In genomic region chr1:4467241-4467640, GRCh38 we compare ENCODE assay signal across 24 cellular contexts.
DNase-seq lines count a peak whose midpoint lies in the region; ATAC-seq, FAIRE-seq and TF ChIP-seq lines count a peak whose summit lies in the region.
"Had no signal": no experiment of that assay in that cellular context is flagged by ENCODE, and none has a peak within 500 bp of the region (broad histone marks: within the 10 kb centered on the region; RNA-seq: fewer than 3 reads in every experiment).

No MANE protein-coding gene starts in this region.

- H3K36me3 ChIP-seq in H1 (ENCODE audit: control insufficient read depth in 2 of 4, insufficient read depth in 4 of 4, low read length in 3 of 4) (no peaks in the 10 kb centered on the region), neuronal stem cell (replicated peaks in 1 of 2; ENCODE audit: control insufficient read depth in 2 of 2, insufficient read depth in 2 of 2, low read length in 2 of 2) (no peaks in the 10 kb centered on the region)
- H3K36me3 ChIP-seq: BLaER1 treated with 17β-estradiol and CSF1 and Interleukin-3, amounts not matched to agents 10 nM and 100 nM had no signal

- H2BK5ac ChIP-seq in H1 (ENCODE audit: low read depth, low read length) (no peak overlapping the region), neuronal stem cell (ENCODE audit: low read length) (no peak overlapping the region)

- no peak overlapping the region for H3K27ac ChIP-seq in right cardiac atrium (ENCODE audit: low read length)
- H3K27ac ChIP-seq in H1 (ENCODE audit: low read depth, low read length) = no peak overlapping the region
- H3K27ac ChIP-seq in neuronal stem cell (replicated peaks; ENCODE audit: low read length) = no peak overlapping the region
- H3K27ac ChIP-seq: 22Rv1; A549; BLaER1 treated with 17β-estradiol and CSF1 and Interleukin-3, amounts not matched to agents 10 nM and 100 nM; C4-2B had no signal

- H2BK15ac ChIP-seq in H1 (ENCODE audit: low read length) = no peak overlapping the region
- H2BK15ac ChIP-seq in neuronal stem cell (ENCODE audit: low read length) = no peak overlapping the region

- H3K9me3 ChIP-seq in right cardiac atrium (ENCODE audit: control insufficient read depth, low read length) (no peaks in the 10 kb centered on the region), H1 (ENCODE audit: insufficient read depth in 2 of 2, low read depth in 1 of 2, low read length in 1 of 2) (peaks cover 11 to 45% of the 10 kb centered on the region in 2 experiments), neuronal stem cell (replicated peaks in 1 of 2; ENCODE audit: control insufficient read depth in 2 of 2, insufficient read depth in 1 of 2, low read depth in 1 of 2, low read length in 2 of 2) (peaks cover 0 to 2% of the 10 kb centered on the region in 2 donors)
- H3K9me3 ChIP-seq: A549 had no signal

- WGBS in right cardiac atrium = 76% methylated on average over 8 of the region's 8 CpGs
- 85% methylated on average over 6 of the region's 8 CpGs; no CpG with 5 or more reads in 1 of the 2 experiments for WGBS in H1 (ENCODE audit: extremely low coverage in 1 of 2, insufficient coverage in 1 of 2, insufficient read length in 1 of 2, insufficient replicate concordance in 2 of 2, low coverage in 1 of 2, low lambda C conversion rate in 2 of 2, missing lambda C conversion rate in 1 of 2), 2 experiments
- WGBS in neuronal stem cell (ENCODE audit: extremely low coverage in 2 of 2, insufficient read length in 2 of 2, insufficient replicate concordance in 1 of 2), 2 donors = no CpG with 5 or more reads among the region's 8 CpGs

- no peak for TF ChIP-seq RAD21 in H1 (IDR thresholded peaks at IDR 0.05 in 1 of 2, conservative IDR thresholded peaks at IDR 0.05 in 1 of 2; ENCODE audit: low read depth in 2 of 2, low read length in 2 of 2)

- H4K5ac ChIP-seq in H1 (ENCODE audit: insufficient read length, low read depth, low read length) = no peak overlapping the region

- H4K8ac ChIP-seq in H1 (ENCODE audit: extremely low read depth, insufficient read depth, low read length) = peak overlapping the region; percentile 51
- no peak overlapping the region for H4K8ac ChIP-seq in neuronal stem cell (ENCODE audit: low read depth, low read length)

- no peak overlapping the region for H3K9ac ChIP-seq in H1 (replicated peaks in 1 of 4; ENCODE audit: extremely low read depth in 1 of 4, low read depth in 3 of 4, low read length in 3 of 4)
- H3K9ac ChIP-seq in neuronal stem cell (ENCODE audit: low read depth, low read length, poor library complexity) = peak overlapping the region; percentile 38
- H3K9ac ChIP-seq: BLaER1 treated with 17β-estradiol and CSF1 and Interleukin-3, amounts not matched to agents 10 nM and 100 nM had no signal

- H4K91ac ChIP-seq in H1 (replicated peaks; ENCODE audit: insufficient read length, low read length) = no peak overlapping the region
- H4K91ac ChIP-seq in neuronal stem cell (ENCODE audit: low read depth, low read length, poor library complexity) = no peak overlapping the region

- H3K4me1 ChIP-seq in right cardiac atrium (ENCODE audit: control insufficient read depth, insufficient read depth, low read length) (peaks cover 2% of the 10 kb centered on the region), H1 (replicated peaks in 1 of 4; ENCODE audit: control insufficient read depth in 3 of 4, insufficient read depth in 4 of 4, low read length in 3 of 4) (no peaks in the 10 kb centered on the region), neuronal stem cell (ENCODE audit: control insufficient read depth in 2 of 2, insufficient read depth in 1 of 2, low read depth in 1 of 2, low read length in 2 of 2) (no peaks in the 10 kb centered on the region)
- H3K4me1 ChIP-seq: A549; BLaER1 treated with 17β-estradiol and CSF1 and Interleukin-3, amounts not matched to agents 10 nM and 100 nM had no signal

- H3K4ac ChIP-seq in H1 (replicated peaks; ENCODE audit: insufficient read length, low read depth, low read length) = no peak overlapping the region
- H3K4ac ChIP-seq in neuronal stem cell (ENCODE audit: low read length) = no peak overlapping the region

- H2BK120ac ChIP-seq in H1 (replicated peaks; ENCODE audit: low read depth, low read length) = no peak overlapping the region
- H2BK120ac ChIP-seq in neuronal stem cell (ENCODE audit: low read depth, low read length) = peak overlapping the region; percentile 82

- FAIRE-seq in H1 (lab: Jason Lieb, UNC) (no peak), GM12891 (lab: Jason Lieb, UNC) (no peak)
- FAIRE-seq: A549, GM12878 had no signal

- no peaks in the 10 kb centered on the region for H3K23me2 ChIP-seq in H1 (ENCODE audit: low read depth, low read length)

- H3K79me2 ChIP-seq in H1 (ENCODE audit: control insufficient read depth in 1 of 2, insufficient read depth in 2 of 2, low read length in 2 of 2) = no peaks in the 10 kb centered on the region

- H3K18ac ChIP-seq in H1 (ENCODE audit: extremely low read depth, low read length) (no peak overlapping the region), neuronal stem cell (ENCODE audit: low read length) (peak overlapping the region; percentile 31)

- TF ChIP-seq EP300 in H1 (IDR thresholded peaks at IDR 0.05; ENCODE audit: borderline replicate concordance in 1 of 2, low read depth in 2 of 2, low read length in 2 of 2) = no peak

- H2BK12ac ChIP-seq in H1 (ENCODE audit: low read depth, low read length) = no peak overlapping the region
- H2BK12ac ChIP-seq in neuronal stem cell (ENCODE audit: low read length) = no peak overlapping the region

- no peak overlapping the region for H2BK20ac ChIP-seq in H1 (ENCODE audit: low read length)

- peak; percentile 53 for DNase-seq in cardiac septum (ENCODE audit: low spot score)
- DNase-seq in right cardiac atrium = no peak
- DNase-seq in H1 (ENCODE audit: low read depth in 1 of 2, low spot score in 2 of 2) = no peak
- no peak for DNase-seq in neuronal stem cell (ENCODE audit: low spot score)
- DNase-seq in NOMO-1 treated with DMSO at 0.1 percent for 48 hours (lab: John Stamatoyannopoulos, UW; ENCODE audit: unreplicated experiment) = no peak
- no peak for DNase-seq in GM12891 (ENCODE audit: insufficient read length, low spot score)
- DNase-seq: AML-193; CD4-positive, alpha-beta memory T cell; CD4-positive, CD25-positive, alpha-beta regulatory T cell; CD8-positive, alpha-beta memory T cell; COR-L47; DMS 273 treated with DMSO at 0.1 percent for 48 hours; DMS153; DMS53; DMS79; DND-41; EL; GDM1 had no signal

- intact Hi-C loops in cardiac septum (cut with DNase I) (no loop called here), right cardiac atrium (cut with DNase I) (no loop called here)

- no peak overlapping the region for H3K23ac ChIP-seq in H1 (ENCODE audit: insufficient read length)
- H3K23ac ChIP-seq in neuronal stem cell (ENCODE audit: low read depth, low read length, poor library complexity) = no peak overlapping the region

- CTCF ChIA-PET in H1 (lab: Charles Lee; ENCODE audit: partially characterized antibody) = no interaction called here

- H3K79me1 ChIP-seq in H1 (ENCODE audit: low read depth, low read length) (no peaks in the 10 kb centered on the region), neuronal stem cell (ENCODE audit: low read depth, low read length) (no peaks in the 10 kb centered on the region)

- H3K4me3 ChIP-seq in right cardiac atrium (ENCODE audit: low read length) (no peak overlapping the region), H1 (ENCODE audit: extremely low read depth in 1 of 4, insufficient read depth in 2 of 4, low read depth in 3 of 4, low read length in 4 of 4) (no peak overlapping the region), neuronal stem cell (ENCODE audit: low read length in 2 of 2) (no peak overlapping the region)
- H3K4me3 ChIP-seq: A549; BLaER1 treated with 17β-estradiol and CSF1 and Interleukin-3, amounts not matched to agents 10 nM and 100 nM; GM12878 had no signal

- H2AFZ ChIP-seq in H1 (ENCODE audit: low read length) (no peak overlapping the region), neuronal stem cell (ENCODE audit: low read length) (no peak overlapping the region)

- POLR2A ChIA-PET in H1 (lab: Charles Lee; ENCODE audit: partially characterized antibody) = no interaction called here

- ATAC-seq in right cardiac atrium = no peak
- no peak for ATAC-seq in HG03159 (IDR thresholded peaks at IDR 0.05; ENCODE audit: unreplicated experiment)
- ATAC-seq: A549, GM12878 had no signal

- H3K4me2 ChIP-seq in H1 (ENCODE audit: insufficient read depth in 1 of 2, low read depth in 2 of 2, low read length in 2 of 2) (no peak overlapping the region), neuronal stem cell (ENCODE audit: insufficient read depth, low read length, poor library complexity, severe bottlenecking) (no peak overlapping the region)
- H3K4me2 ChIP-seq: A549; BLaER1 treated with 17β-estradiol and CSF1 and Interleukin-3, amounts not matched to agents 10 nM and 100 nM had no signal

- TF ChIP-seq POLR2A in H1 (IDR thresholded peaks at IDR 0.05; ENCODE audit: control extremely low read depth in 1 of 2, low read depth in 2 of 2, low read length in 2 of 2) (no peak), GM12891 (IDR thresholded peaks at IDR 0.05; ENCODE audit: low read depth, low read length) (no peak)

- no peak overlapping the region for H3K56ac ChIP-seq in H1 (replicated peaks; ENCODE audit: insufficient read length, low read depth, low read length)

- H3K14ac ChIP-seq in H1 (ENCODE audit: insufficient read length) = no peak overlapping the region
- H3K14ac ChIP-seq in neuronal stem cell (ENCODE audit: low read length) = no peak overlapping the region

- H3K27me3 ChIP-seq in right cardiac atrium (ENCODE audit: control insufficient read depth, insufficient read depth) = no peaks in the 10 kb centered on the region
- H3K27me3 ChIP-seq in H1 (replicated peaks in 1 of 4; ENCODE audit: control insufficient read depth in 3 of 4, extremely low read depth in 1 of 4, insufficient read depth in 3 of 4, low read length in 3 of 4) = no peaks in the 10 kb centered on the region
- no peaks in the 10 kb centered on the region for H3K27me3 ChIP-seq in neuronal stem cell (ENCODE audit: control insufficient read depth in 3 of 3, insufficient read depth in 3 of 3, low read depth in 1 of 3, low read length in 3 of 3)
- H3K27me3 ChIP-seq: BLaER1 treated with 17β-estradiol and CSF1 and Interleukin-3, amounts not matched to agents 10 nM and 100 nM had no signal

- H2AK5ac ChIP-seq in H1 (ENCODE audit: low read depth, low read length) = no peak overlapping the region
- H2AK5ac ChIP-seq in neuronal stem cell (ENCODE audit: low read depth, low read length) = no peak overlapping the region

- TF ChIP-seq CTCF in H1 (IDR thresholded peaks at IDR 0.05; ENCODE audit: control extremely low read depth in 1 of 3, insufficient read depth in 1 of 3, low read depth in 1 of 3, low read length in 3 of 3) = no peak

- peaks cover 0 to 2% of the 10 kb centered on the region in 2 experiments for H4K20me1 ChIP-seq in H1 (replicated peaks in 1 of 2; ENCODE audit: control insufficient read depth in 1 of 2, insufficient read depth in 2 of 2, low read length in 2 of 2)
- H4K20me1 ChIP-seq: BLaER1 treated with 17β-estradiol and CSF1 and Interleukin-3, amounts not matched to agents 10 nM and 100 nM had no signal

TF ChIP-seq in H1, 55 proteins besides CTCF, POLR2A, EP300 and RAD21 (continues in another document):
- no peak for TF ChIP-seq EZH2 (IDR thresholded peaks at IDR 0.05; ENCODE audit: low read depth, low read length, severe bottlenecking)

TF ChIP-seq in GM12891, 5 proteins besides CTCF, POLR2A, EP300 and RAD21 (continues in another document):
- TF ChIP-seq PAX5 (IDR thresholded peaks at IDR 0.05; ENCODE audit: insufficient read depth, low read length, severe bottlenecking) = no peak
- no peak for TF ChIP-seq POLR2AphosphoS5 (IDR thresholded peaks at IDR 0.05; ENCODE audit: low read depth, low read length)
